14 cellular contexts compared by ENCODE assay signal in the genomic region with DNA sequence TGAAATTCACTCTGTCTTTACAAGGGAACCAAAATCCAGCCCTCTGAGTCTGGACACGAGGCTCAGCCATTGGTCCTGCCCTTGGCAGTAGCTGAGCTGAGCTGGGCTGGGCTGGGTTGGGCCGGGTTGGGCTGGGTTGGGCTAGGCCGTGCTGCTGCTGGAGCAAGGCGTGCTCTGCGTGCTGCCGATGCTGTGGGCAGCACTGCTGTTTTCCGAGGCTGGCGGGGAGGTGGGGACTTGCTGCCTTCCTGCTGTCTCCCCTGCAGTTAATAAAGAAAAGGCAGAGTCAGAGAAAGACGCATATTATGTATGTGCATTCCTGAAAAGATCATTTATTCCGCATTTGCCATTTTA.
A peak's percentile ranks its signal among the peaks of the same experiment; 100 is the strongest.
DNase-seq lines count a peak whose midpoint lies in the region; ATAC-seq and TF ChIP-seq lines count a peak whose summit lies in the region.
"Had no signal": no experiment of that assay in that cellular context is flagged by ENCODE, and none has a peak within 500 bp of the region (broad histone marks: within the 10 kb centered on the region; RNA-seq: fewer than 3 reads in every experiment).

No MANE protein-coding gene starts in this region.

- TF ChIP-seq CTCF in HEK293 (tag by site-specific recombination; IDR thresholded peaks at IDR 0.05) (no peak), esophagus muscularis mucosa (IDR thresholded peaks at IDR 0.05) (no peak), smooth muscle cell (IDR thresholded peaks at IDR 0.05; ENCODE audit: borderline replicate concordance, insufficient read depth, poor library complexity, severe bottlenecking) (no peak)

- no peaks in the 10 kb centered on the region for H4K20me1 ChIP-seq in smooth muscle cell (ENCODE audit: low read depth)

- DNase-seq in esophagus muscularis mucosa (ENCODE audit: extremely low spot score) (peak; percentile 70), left kidney (ENCODE audit: low read depth, low spot score) (peak; percentile 22), smooth muscle cell (lab: John Stamatoyannopoulos, UW; ENCODE audit: unreplicated experiment) (no peak), T-helper 9 cell (no peak)
- DNase-seq in stimulated activated CD4-positive, alpha-beta T cell treated with anti-CD3 and anti-CD28 coated beads, Interleukin-12 subunit alpha, Interleukin-12 subunit beta, amount 100 ng/mL, for 4 hours: no peak
- DNase-seq in effector memory CD4-positive, alpha-beta T cell: no peak
- DNase-seq: activated T-cell treated with anti-CD3 and anti-CD28 coated beads, Interleukin-2, amount 50 U/mL, for 4 hours; DMS 273 treated with DMSO at 0.1 percent for 48 hours; NCI-H1417; NCI-H345; stimulated activated CD4-positive, alpha-beta T cell treated with anti-CD3 and anti-CD28 coated beads, Interleukin-4, amount 100 ng/mL, for 1 hour had no signal

- CTCF ChIA-PET in HEK293 (lab: Yijun Ruan, JAX): no interaction called here

- 49% methylated on average over 9 of the region's 10 CpGs for WGBS in esophagus muscularis mucosa
- WGBS in smooth muscle cell (ENCODE audit: low lambda C conversion rate): 65% methylated on average over 10 of the region's 10 CpGs

- no peak for TF ChIP-seq POLR2A in esophagus muscularis mucosa (IDR thresholded peaks at IDR 0.05; ENCODE audit: low read depth)

- H3K27me3 ChIP-seq in esophagus muscularis mucosa: no peaks in the 10 kb centered on the region
- H3K27me3 ChIP-seq in smooth muscle cell (ENCODE audit: low read depth): no peaks in the 10 kb centered on the region
- H3K27me3 ChIP-seq in effector memory CD4-positive, alpha-beta T cell (replicated peaks; ENCODE audit: control insufficient read depth, insufficient read depth, low read length, poor library complexity, severe bottlenecking): no peaks in the 10 kb centered on the region
- H3K27me3 ChIP-seq: SJSA1 had no signal

- ATAC-seq in GM21526 (IDR thresholded peaks at IDR 0.05; ENCODE audit: low FRiP score, unreplicated experiment): no peak
- ATAC-seq: activated T-cell treated with anti-CD3 and anti-CD28 coated beads, Interleukin-2, amount 50 U/mL, for 4 hours had no signal

- TF ChIP-seq EP300 in esophagus muscularis mucosa (IDR thresholded peaks at IDR 0.05): no peak

- H3K4me2 ChIP-seq in smooth muscle cell: no peak overlapping the region

- H3K79me2 ChIP-seq in smooth muscle cell (ENCODE audit: low read depth): no peaks in the 10 kb centered on the region

- H2AFZ ChIP-seq in smooth muscle cell (ENCODE audit: low read depth): no peak overlapping the region

- peaks cover 14% of the 10 kb centered on the region for H3F3A ChIP-seq in smooth muscle cell (ENCODE audit: low read depth)

- H3K9me3 ChIP-seq in HEK293 (ENCODE audit: control insufficient read depth, insufficient read depth, low read depth, low read length) (no peaks in the 10 kb centered on the region), esophagus muscularis mucosa (no peaks in the 10 kb centered on the region), smooth muscle cell (replicated peaks; ENCODE audit: low read depth) (no peaks in the 10 kb centered on the region)
- H3K9me3 ChIP-seq in effector memory CD4-positive, alpha-beta T cell (ENCODE audit: control insufficient read depth, low read length): no peaks in the 10 kb centered on the region
- H3K9me3 ChIP-seq: SJSA1 had no signal

- H3K27ac ChIP-seq in HEK293 (ENCODE audit: extremely low read depth, low read depth, low read length) (no peak overlapping the region), esophagus muscularis mucosa (replicated peaks in 1 of 4) (peak overlapping the region; percentile 31 to 50 (median 34)), smooth muscle cell (ENCODE audit: low read depth) (peak overlapping the region; percentile 10)
- H3K27ac ChIP-seq in effector memory CD4-positive, alpha-beta T cell (ENCODE audit: insufficient read depth, low read length, poor library complexity, severe bottlenecking): no peak overlapping the region
- H3K27ac ChIP-seq: SJSA1 had no signal

- peaks cover 0 to 4% of the 10 kb centered on the region in 2 experiments; a peak in 1 of 3 replicates for H3K36me3 ChIP-seq in HEK293 (ENCODE audit: control insufficient read depth in 2 of 2, insufficient read depth in 1 of 2, low read length in 2 of 2)
- peaks cover 12 to 40% (median 33%) of the 10 kb centered on the region in 4 donors for H3K36me3 ChIP-seq in esophagus muscularis mucosa
- no peaks in the 10 kb centered on the region for H3K36me3 ChIP-seq in smooth muscle cell (ENCODE audit: low read depth)
- H3K36me3 ChIP-seq in effector memory CD4-positive, alpha-beta T cell (ENCODE audit: control insufficient read depth, insufficient read depth, low read length): no peaks in the 10 kb centered on the region
- H3K36me3 ChIP-seq: SJSA1 had no signal

- no peak overlapping the region for H3K9ac ChIP-seq in smooth muscle cell (ENCODE audit: low read depth)

- POLR2A ChIA-PET in HEK293 (lab: Yijun Ruan, JAX): no interaction called here

- intact Hi-C loops in esophagus muscularis mucosa (cut with DNase I): no loop called here

- no peaks in the 10 kb centered on the region for H3K4me1 ChIP-seq in HEK293 (ENCODE audit: control insufficient read depth, insufficient read depth, low read length)
- peaks cover 42 to 49% (median 43%) of the 10 kb centered on the region in 4 donors for H3K4me1 ChIP-seq in esophagus muscularis mucosa
- H3K4me1 ChIP-seq in smooth muscle cell (ENCODE audit: low read depth): peaks cover 42% of the 10 kb centered on the region
- H3K4me1 ChIP-seq in effector memory CD4-positive, alpha-beta T cell (ENCODE audit: control insufficient read depth, insufficient read depth, low read length, poor library complexity, severe bottlenecking): peaks cover 8% of the 10 kb centered on the region
- H3K4me1 ChIP-seq: SJSA1 had no signal

- H3K4me3 ChIP-seq in HEK293 (ENCODE audit: low read depth, low read length): no peak overlapping the region
- H3K4me3 ChIP-seq in esophagus muscularis mucosa: no peak overlapping the region
- H3K4me3 ChIP-seq in smooth muscle cell: no peak overlapping the region
- H3K4me3 ChIP-seq in effector memory CD4-positive, alpha-beta T cell (ENCODE audit: insufficient read depth, low read depth, low read length, poor library complexity, severe bottlenecking): no peak overlapping the region
- H3K4me3 ChIP-seq: SJSA1 had no signal

TF ChIP-seq in HEK293, 187 proteins besides CTCF, POLR2A, EP300 and RAD21:
- TF ChIP-seq, protein P1, sequence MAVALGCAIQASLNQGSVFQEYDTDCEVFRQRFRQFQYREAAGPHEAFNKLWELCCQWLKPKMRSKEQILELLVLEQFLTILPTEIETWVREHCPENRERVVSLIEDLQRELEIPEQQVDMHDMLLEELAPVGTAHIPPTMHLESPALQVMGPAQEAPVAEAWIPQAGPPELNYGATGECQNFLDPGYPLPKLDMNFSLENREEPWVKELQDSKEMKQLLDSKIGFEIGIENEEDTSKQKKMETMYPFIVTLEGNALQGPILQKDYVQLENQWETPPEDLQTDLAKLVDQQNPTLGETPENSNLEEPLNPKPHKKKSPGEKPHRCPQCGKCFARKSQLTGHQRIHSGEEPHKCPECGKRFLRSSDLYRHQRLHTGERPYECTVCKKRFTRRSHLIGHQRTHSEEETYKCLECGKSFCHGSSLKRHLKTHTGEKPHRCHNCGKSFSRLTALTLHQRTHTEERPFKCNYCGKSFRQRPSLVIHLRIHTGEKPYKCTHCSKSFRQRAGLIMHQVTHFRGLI (tag by site-specific recombination; IDR thresholded peaks at IDR 0.05): peak; percentile 81
- no peak for TF ChIP-seq ZFP3 (tag by site-specific recombination; IDR thresholded peaks at IDR 0.05; ENCODE audit: low read depth)
TF ChIP-seq in HEK293: peak in this region for 1.

Comparison
In these comparisons a context has a peak if more than half of its experiments do, and no peak if none do; other contexts are left out.
1. H3K27ac ChIP-seq: peak in esophagus muscularis mucosa (4 of 4) and smooth muscle cell (single experiment); none in HEK293 (single experiment) and effector memory CD4-positive, alpha-beta T cell (single experiment).
2. DNase-seq: peak in esophagus muscularis mucosa (single experiment) and left kidney (single experiment); none in smooth muscle cell (single experiment), stimulated activated CD4-positive, alpha-beta T cell treated with anti-CD3 and anti-CD28 coated beads, Interleukin-12 subunit alpha, Interleukin-12 subunit beta, amount 100 ng/mL, for 4 hours (single experiment), effector memory CD4-positive, alpha-beta T cell (0 of 3) and T-helper 9 cell (single experiment).